ENCODE assay signal across 8 cellular contexts in genomic region chr17:63476857-63477470, GRCh38. TPM values are rescaled to one million over a fixed set of nuclear protein-coding genes. Genes with fewer than 3 reads are reported as not detected.
DNase-seq lines count a peak whose midpoint lies in the region; ATAC-seq, FAIRE-seq and TF ChIP-seq lines count a peak whose summit lies in the region.

Gene ACE (plus strand): TSS chr17:63477061. CDS start chr17:63477095, 34 bp downstream.

- FAIRE-seq in frontal cortex (lab: Jason Lieb, UNC): no peak

- H3K4me3 Mint-ChIP-seq in activated T-helper 1 cell treated with anti-CD3 and anti-CD28 coated beads, Interleukin-12 subunit alpha, Interleukin-12 subunit beta, Interleukin-2, Interleukin-4 antibody, amounts not matched to agents 30 ng/mL and 10 ng/mL and 1 ng/mL, durations not matched to agents 14 hours and 24 hours and 36 hours: peak within 1 kb of the TSS; percentile 79

- no peak for TF ChIP-seq CTCF in AG04449 (IDR thresholded peaks at IDR 0.05; ENCODE audit: insufficient read depth, low read length, missing control alignments)

- H3K27ac Mint-ChIP-seq in activated T-helper 1 cell treated with anti-CD3 and anti-CD28 coated beads, Interleukin-12 subunit alpha, Interleukin-12 subunit beta, Interleukin-2, Interleukin-4 antibody, amounts not matched to agents 30 ng/mL and 10 ng/mL and 1 ng/mL, durations not matched to agents 14 hours and 24 hours and 36 hours: no peak within 1 kb of the TSS

- peaks cover 15% of the 10 kb centered on the region for H3K4me1 Mint-ChIP-seq in activated T-helper 1 cell treated with anti-CD3 and anti-CD28 coated beads, Interleukin-12 subunit alpha, Interleukin-12 subunit beta, Interleukin-2, Interleukin-4 antibody, amounts not matched to agents 30 ng/mL and 10 ng/mL and 1 ng/mL, durations not matched to agents 14 hours and 24 hours and 36 hours (ENCODE audit: low read depth)

- H3K4me3 ChIP-seq in AG04449 (ENCODE audit: low read depth, low read length): peak within 1 kb of the TSS; percentile 55
- H3K4me3 ChIP-seq in neuron (ENCODE audit: low read length): peak within 1 kb of the TSS; percentile 56

- peaks cover 13% of the 10 kb centered on the region for H3K4me1 ChIP-seq in neuron (ENCODE audit: insufficient read depth, low read length)

- H3K9me3 ChIP-seq in neuron (ENCODE audit: low read length): no peaks in the 10 kb centered on the region

- peaks cover 46% of the 10 kb centered on the region for H3K27me3 Mint-ChIP-seq in activated T-helper 1 cell treated with anti-CD3 and anti-CD28 coated beads, Interleukin-12 subunit alpha, Interleukin-12 subunit beta, Interleukin-2, Interleukin-4 antibody, amounts not matched to agents 30 ng/mL and 10 ng/mL and 1 ng/mL, durations not matched to agents 14 hours and 24 hours and 36 hours (ENCODE audit: insufficient read depth)

- ATAC-seq in GM19455 (IDR thresholded peaks at IDR 0.05; ENCODE audit: unreplicated experiment): peak; percentile 66

- H2AFZ ChIP-seq in neuron (ENCODE audit: low read depth, low read length): peak within 1 kb of the TSS; percentile 98

- POLR2A ChIA-PET in AG04449 (lab: Yijun Ruan, JAX): no interaction called here

- no peaks in the 10 kb centered on the region for H3K36me3 ChIP-seq in neuron (ENCODE audit: insufficient read depth, low read length)

- H3K9me3 Mint-ChIP-seq in activated T-helper 1 cell treated with anti-CD3 and anti-CD28 coated beads, Interleukin-12 subunit alpha, Interleukin-12 subunit beta, Interleukin-2, Interleukin-4 antibody, amounts not matched to agents 30 ng/mL and 10 ng/mL and 1 ng/mL, durations not matched to agents 14 hours and 24 hours and 36 hours: no peaks in the 10 kb centered on the region

- intact Hi-C loops in activated T-helper 1 cell treated with anti-CD3 and anti-CD28 coated beads, Interleukin-12 subunit alpha, Interleukin-12 subunit beta, Interleukin-2, Interleukin-4 antibody, amounts not matched to agents 30 ng/mL and 10 ng/mL and 1 ng/mL, durations not matched to agents 14 hours and 24 hours and 36 hours (cut with micrococcal nuclease): loop anchor here (2.0 kb wide), 1 partner anchor 74 kb away; the partner anchor contains the start of gene DCAF7

- no peaks in the 10 kb centered on the region for H3K36me3 Mint-ChIP-seq in activated T-helper 1 cell treated with anti-CD3 and anti-CD28 coated beads, Interleukin-12 subunit alpha, Interleukin-12 subunit beta, Interleukin-2, Interleukin-4 antibody, amounts not matched to agents 30 ng/mL and 10 ng/mL and 1 ng/mL, durations not matched to agents 14 hours and 24 hours and 36 hours (ENCODE audit: low read depth)

- peaks cover 58% of the 10 kb centered on the region for H3K27me3 ChIP-seq in neuron (ENCODE audit: insufficient read depth, low read length)

- DNase-seq in AG04449 (ENCODE audit: low read depth, low spot score) (no peak), NCI-H524 treated with DMSO at 0.1 percent for 48 hours (lab: John Stamatoyannopoulos, UW) (peak; percentile 50), frontal cortex (ENCODE audit: low spot score in 2 of 2) (peak; percentile 56 to 67), amniotic stem cell (lab: John Stamatoyannopoulos, UW) (no peak), dedifferentiated amniotic fluid mesenchymal stem cell (ENCODE audit: extremely low spot score) (no peak)
- peak; percentile 27 for DNase-seq in activated T-helper 1 cell treated with anti-CD3 and anti-CD28 coated beads, Interleukin-12 subunit alpha, Interleukin-12 subunit beta, Interleukin-2, Interleukin-4 antibody, amounts not matched to agents 30 ng/mL and 10 ng/mL and 1 ng/mL, durations not matched to agents 14 hours and 24 hours and 36 hours (ENCODE audit: low spot score)

- CTCF ChIA-PET in AG04449 (lab: Yijun Ruan, JAX): interaction anchor here (6.6 to 7.8 kb wide), 3 partner anchors 10 to 52 kb away, joined by 71 to 251 read pairs (median 90); no protein-coding TSS in a partner anchor

RNA-seq across cellular contexts. Expression of gene ACE, which starts in this region (rescaled TPM):
- total RNA-seq in activated T-helper 1 cell treated with anti-CD3 and anti-CD28 coated beads, Interleukin-12 subunit alpha, Interleukin-12 subunit beta, Interleukin-2, Interleukin-4 antibody, amounts not matched to agents 30 ng/mL and 10 ng/mL and 1 ng/mL, durations not matched to agents 14 hours and 24 hours and 36 hours: 0.36 and 0.59 TPM in 2 replicates
- 4.5 TPM for total RNA-seq in frontal cortex

Comparison
In these comparisons a context has a peak if more than half of its experiments do, and no peak if none do; other contexts are left out.
1. Peak in DNase-seq in activated T-helper 1 cell treated with anti-CD3 and anti-CD28 coated beads, Interleukin-12 subunit alpha, Interleukin-12 subunit beta, Interleukin-2, Interleukin-4 antibody, amounts not matched to agents 30 ng/mL and 10 ng/mL and 1 ng/mL, durations not matched to agents 14 hours and 24 hours and 36 hours; RNA of the gene not detected or under 1 TPM.
2. DNase-seq: peak in NCI-H524 treated with DMSO at 0.1 percent for 48 hours (single experiment) and frontal cortex (2 of 2); none in AG04449 (single experiment), amniotic stem cell (single experiment) and dedifferentiated amniotic fluid mesenchymal stem cell (single experiment).